ENCODE assay signal across 8 cellular contexts in the genomic region with DNA sequence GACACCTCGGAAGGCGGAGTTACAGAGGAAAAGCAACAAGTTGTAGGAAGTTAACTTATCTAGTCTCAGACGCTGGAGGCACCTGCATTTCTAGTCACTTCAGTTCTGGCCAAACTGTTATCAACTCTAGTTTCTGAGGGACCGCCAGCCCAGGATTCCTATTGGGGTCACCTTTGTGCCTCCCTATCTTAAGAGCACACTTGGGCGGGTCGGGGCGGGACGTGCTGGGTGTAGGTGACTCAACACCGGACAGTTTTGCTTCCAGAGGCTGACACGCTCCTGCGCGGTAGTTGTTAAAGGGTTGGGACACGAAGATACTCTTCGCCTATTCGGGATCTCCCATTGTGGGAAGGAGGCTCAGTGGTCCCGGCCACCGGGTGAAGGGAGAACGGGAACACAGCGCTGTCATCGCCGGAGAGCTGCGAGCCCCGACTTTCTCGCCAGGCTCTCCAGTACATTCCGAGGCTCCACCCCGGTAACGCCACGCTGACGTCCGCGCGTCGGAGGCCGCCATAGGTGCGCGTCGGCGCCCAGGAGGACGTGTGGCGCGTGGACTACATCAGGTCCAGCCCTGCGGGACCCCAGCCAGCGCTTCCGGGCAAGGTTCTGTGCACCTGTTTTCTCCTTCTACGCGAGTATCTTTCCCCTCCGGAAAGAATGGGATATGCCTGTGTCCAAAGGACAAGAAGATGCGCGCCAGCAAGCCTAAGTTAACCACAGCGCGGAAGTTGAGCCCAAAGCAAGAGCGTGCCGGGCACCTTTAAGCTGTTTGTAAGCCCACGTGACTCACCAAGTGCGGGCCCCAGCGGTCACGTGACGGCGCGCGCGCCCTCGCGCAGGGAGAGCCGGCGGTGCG. TPM values are rescaled to one million over a fixed set of nuclear protein-coding genes. Genes with fewer than 3 reads are reported as not detected.
DNase-seq lines count a peak whose midpoint lies in the region; ATAC-seq, FAIRE-seq and TF ChIP-seq lines count a peak whose summit lies in the region.

Gene KDM4C (plus strand): TSS at position 842 of the 856 bp plus-strand sequence. CDS start 35,016 bp downstream, outside the sequence.

- H3K36me3 ChIP-seq in astrocyte (ENCODE audit: insufficient read depth, low read length) (no peaks in the 10 kb centered on the region), uterus (no peaks in the 10 kb centered on the region)

- H2AFZ ChIP-seq in astrocyte (ENCODE audit: low read depth, low read length), result peak within 1 kb of the TSS; percentile 99

- H3K27me3 ChIP-seq in astrocyte (ENCODE audit: insufficient read depth, low read length), result no peaks in the 10 kb centered on the region
- no peaks in the 10 kb centered on the region for H3K27me3 ChIP-seq in right cardiac atrium (ENCODE audit: control insufficient read depth, insufficient read depth)
- no peaks in the 10 kb centered on the region for H3K27me3 ChIP-seq in uterus

- H3K4me3 ChIP-seq in astrocyte (ENCODE audit: insufficient read depth, low read depth, low read length), result peak within 1 kb of the TSS; percentile 92
- peak within 1 kb of the TSS; percentile 83 for H3K4me3 ChIP-seq in right cardiac atrium (ENCODE audit: low read length)
- H3K4me3 ChIP-seq in uterus, result peak within 1 kb of the TSS; percentile 82

- peak; percentile 64 for DNase-seq in NCI-H1694 (lab: John Stamatoyannopoulos, UW)
- DNase-seq in T-helper 2 cell, result peak; percentile 66 to 98 (median 91)
- DNase-seq in astrocyte (ENCODE audit: low read depth), result peak; percentile 88
- DNase-seq in right cardiac atrium, result peak; percentile 93 to 99 (median 96)
- DNase-seq in putamen (ENCODE audit: low spot score), result peak; percentile 95
- peak; percentile 92 to 93 for DNase-seq in uterus

- no peaks in the 10 kb centered on the region for H3K9me3 Mint-ChIP-seq in astrocyte (ENCODE audit: unreplicated experiment)

- H3K9me3 ChIP-seq in astrocyte (ENCODE audit: insufficient read depth, low read depth, low read length) (no peaks in the 10 kb centered on the region), right cardiac atrium (ENCODE audit: control insufficient read depth, low read length) (no peaks in the 10 kb centered on the region), uterus (no peaks in the 10 kb centered on the region)

- H3K4me3 Mint-ChIP-seq in astrocyte (ENCODE audit: unreplicated experiment), result peak within 1 kb of the TSS; percentile 98

- peaks cover 5% of the 10 kb centered on the region for H3K4me1 Mint-ChIP-seq in astrocyte (ENCODE audit: low read depth, unreplicated experiment)

- H3K36me3 Mint-ChIP-seq in astrocyte (ENCODE audit: low read depth, unreplicated experiment), result no peaks in the 10 kb centered on the region

- no peak for TF ChIP-seq CTCF in astrocyte (IDR thresholded peaks at IDR 0.05; ENCODE audit: insufficient read depth, low read depth, low read length)
- no peak for TF ChIP-seq CTCF in uterus (IDR thresholded peaks at IDR 0.05)

- intact Hi-C loops in right cardiac atrium (cut with DNase I), result no loop called here
- intact Hi-C loops in uterus (cut with DNase I; ENCODE audit: low total_unique reads), result no loop called here

- H3K79me2 ChIP-seq in astrocyte (ENCODE audit: insufficient read depth, low read length), result peaks cover 35% of the 10 kb centered on the region

- H3K4me1 ChIP-seq in astrocyte (ENCODE audit: insufficient read depth, low read length), result peaks cover 8% of the 10 kb centered on the region
- H3K4me1 ChIP-seq in right cardiac atrium (ENCODE audit: control insufficient read depth, insufficient read depth, low read length), result no peaks in the 10 kb centered on the region
- peaks cover 0 to 3% of the 10 kb centered on the region in 2 donors for H3K4me1 ChIP-seq in uterus

- ATAC-seq in GM18499 (IDR thresholded peaks at IDR 0.05; ENCODE audit: insufficient read depth, unreplicated experiment), result peak; percentile 50
- ATAC-seq in HG02885 (IDR thresholded peaks at IDR 0.05; ENCODE audit: poor library complexity, unreplicated experiment), result peak; percentile 82
- ATAC-seq in right cardiac atrium, result peak; percentile 96 to 97

- peak; percentile 83 to 90 for TF ChIP-seq POLR2A in uterus (IDR thresholded peaks at IDR 0.05)

- under 1% methylated on average over 67 of the region's 67 CpGs for WGBS in right cardiac atrium

- H3K4me2 ChIP-seq in astrocyte (ENCODE audit: low read length), result peak within 1 kb of the TSS; percentile 96

- H3K27ac ChIP-seq in astrocyte (ENCODE audit: low read depth, low read length), result peak within 1 kb of the TSS; percentile 99
- H3K27ac ChIP-seq in right cardiac atrium (ENCODE audit: low read length), result peak within 1 kb of the TSS; percentile 79
- H3K27ac ChIP-seq in uterus, result peak within 1 kb of the TSS; percentile 92 to 97

- H3K9ac ChIP-seq in astrocyte (ENCODE audit: low read length), result peak within 1 kb of the TSS; percentile 95

- H3K27ac Mint-ChIP-seq in astrocyte (ENCODE audit: unreplicated experiment), result peak within 1 kb of the TSS; percentile 100

- FAIRE-seq in astrocyte (lab: Jason Lieb, UNC), result no peak

- peaks cover 12% of the 10 kb centered on the region for H4K20me1 ChIP-seq in astrocyte (ENCODE audit: insufficient read depth, low read length)

- no peaks in the 10 kb centered on the region for H3K27me3 Mint-ChIP-seq in astrocyte (ENCODE audit: low read depth, unreplicated experiment)

RNA-seq across cellular contexts. Expression of gene KDM4C, which starts in this region (rescaled TPM):
- 16.2 and 18.2 TPM in 2 replicates for total RNA-seq in astrocyte
- total RNA-seq in right cardiac atrium, result 10 to 100 TPM; 16.0 to 20.6 (median 17.5) TPM
- 6.4 TPM for polyA plus RNA-seq in right cardiac atrium
- total RNA-seq in uterus, result 10 to 100 TPM; 29.1 to 61.4 (median 45.5) TPM

Comparison
In these comparisons a context has a peak if more than half of its experiments do, and no peak if none do; other contexts are left out.
1. Peak in every context shown above with its lines: DNase-seq, ATAC-seq, H3K4me3 ChIP-seq and H3K27ac ChIP-seq.